ENCODE assay signal across 8 cellular contexts in genomic region chrX:45850775-45851433, GRCh38.
A peak's percentile ranks its signal among the peaks of the same experiment; 100 is the strongest.
DNase-seq lines count a peak whose midpoint lies in the region; ATAC-seq and TF ChIP-seq lines count a peak whose summit lies in the region.

No MANE protein-coding gene starts in this region.

- DNase-seq in BJ (ENCODE audit: low read depth): no peak
- peak; percentile 58 for DNase-seq in activated CD4-positive, alpha-beta T cell treated with anti-CD3 and anti-CD28 coated beads for 36 hours
- DNase-seq in effector CD4-positive, alpha-beta T cell: peak; percentile 4
- DNase-seq in tibial nerve (ENCODE audit: low spot score in 2 of 2): no peak
- no peak for DNase-seq in germinal center (ENCODE audit: low spot score)

- intact Hi-C loops in activated CD4-positive, alpha-beta T cell treated with anti-CD3 and anti-CD28 coated beads for 36 hours (cut with DNase I, micrococcal nuclease): loop anchor here (1.0 to 10.0 kb wide), 8 partner anchors 45 to 721 kb away; partner anchors contain the start of gene CHST7 (in 1 of the 2)

- no peaks in the 10 kb centered on the region for H3K9me3 Mint-ChIP-seq in activated CD4-positive, alpha-beta T cell treated with anti-CD3 and anti-CD28 coated beads for 36 hours (ENCODE audit: low read depth)

- WGBS in HUES64: under 1% methylated on average over 46 of the region's 54 CpGs
- 0 to 33% methylated on average over 1 to 46 of the region's 54 CpGs for WGBS in tibial nerve, 2 donors

- H3K4me3 ChIP-seq in BJ (ENCODE audit: low read depth, low read length) (peak overlapping the region; percentile 78), HUES64 (ENCODE audit: low read length) (peak overlapping the region; percentile 97), mononuclear cell (ENCODE audit: low read length) (peak overlapping the region; percentile 40), tibial nerve (peak overlapping the region; percentile 35 to 65 (median 40))

- H3K4me1 ChIP-seq in HUES64 (ENCODE audit: insufficient read depth, low read length) (peaks cover 30% of the 10 kb centered on the region), mononuclear cell (ENCODE audit: insufficient read depth, low read length) (peaks cover 7% of the 10 kb centered on the region), tibial nerve (peaks cover 0 to 4% (median 0%) of the 10 kb centered on the region in 4 donors)

- TF ChIP-seq POLR2A in tibial nerve (IDR thresholded peaks at IDR 0.05): no peak

- H3K36me3 ChIP-seq in BJ (ENCODE audit: control insufficient read depth, insufficient read depth, low read length) (peaks cover 5% of the 10 kb centered on the region), HUES64 (ENCODE audit: insufficient read depth, low read length) (peaks cover 33% of the 10 kb centered on the region), tibial nerve (no peaks in the 10 kb centered on the region)

- H3K9me3 ChIP-seq in HUES64 (ENCODE audit: insufficient read depth, low read depth, low read length) (no peaks in the 10 kb centered on the region), mononuclear cell (ENCODE audit: low read depth, low read length) (no peaks in the 10 kb centered on the region), tibial nerve (no peaks in the 10 kb centered on the region)

- H3K4me1 Mint-ChIP-seq in activated CD4-positive, alpha-beta T cell treated with anti-CD3 and anti-CD28 coated beads for 36 hours: peaks cover 37% of the 10 kb centered on the region

- H3K4me3 Mint-ChIP-seq in activated CD4-positive, alpha-beta T cell treated with anti-CD3 and anti-CD28 coated beads for 36 hours: peak overlapping the region; percentile 99

- TF ChIP-seq CTCF in BJ (IDR thresholded peaks at IDR 0.05; ENCODE audit: insufficient read depth, low read depth, low read length): no peak
- TF ChIP-seq CTCF in tibial nerve (IDR thresholded peaks at IDR 0.05): no peak

- TF ChIP-seq EP300 in tibial nerve (IDR thresholded peaks at IDR 0.05): no peak

- ATAC-seq in activated CD4-positive, alpha-beta T cell treated with anti-CD3 and anti-CD28 coated beads for 36 hours: peak; percentile 31
- no peak for ATAC-seq in HG02610 (IDR thresholded peaks at IDR 0.05; ENCODE audit: unreplicated experiment)

- CTCF ChIA-PET in BJ (lab: Yijun Ruan, JAX): interaction anchor here (0.8 to 1.0 kb wide), 2 partner anchors 15 to 27 kb away, joined by 4 to 6 read pairs; no protein-coding TSS in a partner anchor
- CTCF ChIA-PET in activated CD4-positive, alpha-beta T cell treated with anti-CD3 and anti-CD28 coated beads for 36 hours (lab: Charles Lee): interaction anchor here (0.5 kb wide), 1 partner anchor 696 kb away, joined by 3 read pairs; no protein-coding TSS in a partner anchor

- peaks cover 41% of the 10 kb centered on the region for H3K36me3 Mint-ChIP-seq in activated CD4-positive, alpha-beta T cell treated with anti-CD3 and anti-CD28 coated beads for 36 hours (ENCODE audit: low read depth)

- H3K27me3 ChIP-seq in BJ (ENCODE audit: control insufficient read depth, insufficient read depth, low read length) (no peaks in the 10 kb centered on the region), HUES64 (ENCODE audit: insufficient read depth, low read length) (no peaks in the 10 kb centered on the region), mononuclear cell (ENCODE audit: insufficient read depth, low read length) (no peaks in the 10 kb centered on the region), tibial nerve (peaks cover 0 to 15% of the 10 kb centered on the region in 2 donors)

- no peaks in the 10 kb centered on the region for H3K27me3 Mint-ChIP-seq in activated CD4-positive, alpha-beta T cell treated with anti-CD3 and anti-CD28 coated beads for 36 hours

- H3K27ac ChIP-seq in HUES64 (ENCODE audit: low read depth, low read length) (peak overlapping the region; percentile 90), tibial nerve (peak overlapping the region in 1 of 4 donors; percentile 56)

- H3K27ac Mint-ChIP-seq in activated CD4-positive, alpha-beta T cell treated with anti-CD3 and anti-CD28 coated beads for 36 hours: peak overlapping the region; percentile 98

- POLR2A ChIA-PET in BJ (lab: Charles Lee): interaction anchor here (0.6 kb wide), 1 partner anchor 268 kb away, joined by 4 read pairs; no protein-coding TSS in a partner anchor
- POLR2A ChIA-PET in activated CD4-positive, alpha-beta T cell treated with anti-CD3 and anti-CD28 coated beads for 36 hours (lab: Charles Lee): interaction anchor here (0.5 to 2.0 kb wide), 6 partner anchors 42 to 853 kb away, joined by 4 to 12 read pairs (median 6); no protein-coding TSS in a partner anchor

- peak overlapping the region; percentile 91 for H3K9ac ChIP-seq in HUES64 (ENCODE audit: low read depth, low read length)

Comparison
In these comparisons a context has a peak if more than half of its experiments do, and no peak if none do; other contexts are left out.
1. DNase-seq: peak in activated CD4-positive, alpha-beta T cell treated with anti-CD3 and anti-CD28 coated beads for 36 hours (single experiment) and effector CD4-positive, alpha-beta T cell (single experiment); none in BJ (single experiment), tibial nerve (0 of 2) and germinal center (single experiment).
2. H3K4me3 ChIP-seq: peak in every context shown above with its lines; median percentile 97 in HUES64; 78 in BJ; 40 in tibial nerve; 40 in mononuclear cell.